In genomic region chr11:83191491-83191890, GRCh38 we compare ENCODE assay signal across 17 cellular contexts. TPM values are rescaled to one million over a fixed set of nuclear protein-coding genes. Genes with fewer than 3 reads are reported as not detected.
DNase-seq lines count a peak whose midpoint lies in the region; ATAC-seq, FAIRE-seq and TF ChIP-seq lines count a peak whose summit lies in the region.
"Had no signal": no experiment of that assay in that cellular context is flagged by ENCODE, and none has a peak within 500 bp of the region (broad histone marks: within the 10 kb centered on the region; RNA-seq: fewer than 3 reads in every experiment).

No MANE protein-coding gene starts in this region.

- no peak for TF ChIP-seq CTCF in neural progenitor cell (IDR thresholded peaks at IDR 0.05)

- peaks cover 23 to 57% (median 37%) of the 10 kb centered on the region in 4 donors for H3K4me1 Mint-ChIP-seq in CD4-positive, CD25-positive, alpha-beta regulatory T cell
- peaks cover 49 to 57% (median 49%) of the 10 kb centered on the region in 3 donors for H3K4me1 Mint-ChIP-seq in CD8-positive, alpha-beta memory T cell
- H3K4me1 Mint-ChIP-seq in activated naive CD8-positive, alpha-beta T cell (ENCODE audit: low read depth) = peaks cover 40% of the 10 kb centered on the region
- peaks cover 22% of the 10 kb centered on the region for H3K4me1 Mint-ChIP-seq in neural progenitor cell

- CTCF ChIA-PET in CD8-positive, alpha-beta memory T cell (lab: Charles Lee) = interaction anchor here (1.6 kb wide), 1 partner anchor 19 kb away, joined by 3 read pairs; no protein-coding TSS in a partner anchor

- H3K4me3 ChIP-seq in CD4-positive, CD25-positive, alpha-beta regulatory T cell (ENCODE audit: low read depth, low read length) = no peak overlapping the region
- H3K4me3 ChIP-seq in CD8-positive, alpha-beta memory T cell (ENCODE audit: low read length) = no peak overlapping the region
- H3K4me3 ChIP-seq in neural progenitor cell = no peak overlapping the region

- H3F3A ChIP-seq in neural progenitor cell (ENCODE audit: low read depth) = peaks cover 38% of the 10 kb centered on the region

- peak overlapping the region in 3 of 4 donors; percentile 5 to 99 (median 96) for H3K4me3 Mint-ChIP-seq in CD4-positive, CD25-positive, alpha-beta regulatory T cell
- peak overlapping the region; percentile 5 to 99 (median 33) for H3K4me3 Mint-ChIP-seq in CD8-positive, alpha-beta memory T cell
- peak overlapping the region; percentile 99 for H3K4me3 Mint-ChIP-seq in activated naive CD8-positive, alpha-beta T cell
- H3K4me3 Mint-ChIP-seq in neural progenitor cell = peak overlapping the region; percentile 63
- H3K4me3 Mint-ChIP-seq: memory B cell had no signal

- H2AFZ ChIP-seq in neural progenitor cell (replicated peaks) = no peak overlapping the region
- H2AFZ ChIP-seq: parathyroid adenoma had no signal

- H3K27me3 Mint-ChIP-seq in CD4-positive, CD25-positive, alpha-beta regulatory T cell = peaks cover 10% of the 10 kb centered on the region
- H3K27me3 Mint-ChIP-seq in CD8-positive, alpha-beta memory T cell = peaks cover 0 to 3% of the 10 kb centered on the region in 2 donors
- H3K27me3 Mint-ChIP-seq in activated naive CD8-positive, alpha-beta T cell = no peaks in the 10 kb centered on the region
- H3K27me3 Mint-ChIP-seq in neural progenitor cell (ENCODE audit: insufficient read depth, low read depth) = peaks cover 2% of the 10 kb centered on the region
- H3K27me3 Mint-ChIP-seq: memory B cell had no signal

- H4K20me1 ChIP-seq in neural progenitor cell (ENCODE audit: low read depth) = peaks cover 1% of the 10 kb centered on the region

- peaks cover 23% of the 10 kb centered on the region for H3K79me2 ChIP-seq in neural progenitor cell (ENCODE audit: low read depth)

- peaks cover 32% of the 10 kb centered on the region for H3K4me1 ChIP-seq in CD4-positive, CD25-positive, alpha-beta regulatory T cell (ENCODE audit: control insufficient read depth, insufficient read depth, low read length, poor library complexity, severe bottlenecking)
- peaks cover 31% of the 10 kb centered on the region for H3K4me1 ChIP-seq in CD8-positive, alpha-beta memory T cell (ENCODE audit: insufficient read depth, low read length)
- peaks cover 9% of the 10 kb centered on the region for H3K4me1 ChIP-seq in neural progenitor cell
- H3K4me1 ChIP-seq: parathyroid adenoma had no signal

- no peak overlapping the region for H3K9ac ChIP-seq in neural progenitor cell
- H3K9ac ChIP-seq: parathyroid adenoma had no signal

- peaks cover 0 to 2% (median 0%) of the 10 kb centered on the region in 7 donors for H3K9me3 Mint-ChIP-seq in CD4-positive, CD25-positive, alpha-beta regulatory T cell
- no peaks in the 10 kb centered on the region for H3K9me3 Mint-ChIP-seq in CD8-positive, alpha-beta memory T cell
- no peaks in the 10 kb centered on the region for H3K9me3 Mint-ChIP-seq in activated naive CD8-positive, alpha-beta T cell (ENCODE audit: low read depth)
- no peaks in the 10 kb centered on the region for H3K9me3 Mint-ChIP-seq in neural progenitor cell
- H3K9me3 Mint-ChIP-seq: memory B cell had no signal

- no peak overlapping the region for H3K4me2 ChIP-seq in neural progenitor cell

- POLR2A ChIA-PET in CD8-positive, alpha-beta memory T cell (lab: Charles Lee) = interaction anchor here (0.5 to 0.6 kb wide), 2 partner anchors 47 to 95 kb away, joined by 3 to 4 read pairs; no protein-coding TSS in a partner anchor

- H3K27ac ChIP-seq in CD4-positive, CD25-positive, alpha-beta regulatory T cell (ENCODE audit: insufficient read depth, low read length, poor library complexity, severe bottlenecking) = no peak overlapping the region
- H3K27ac ChIP-seq in CD8-positive, alpha-beta memory T cell (ENCODE audit: low read depth, low read length) = peak overlapping the region; percentile 45
- no peak overlapping the region for H3K27ac ChIP-seq in neural progenitor cell
- H3K27ac ChIP-seq: foreskin keratinocyte, parathyroid adenoma, VCaP had no signal

- ATAC-seq in CD4-positive, CD25-positive, alpha-beta regulatory T cell (ENCODE audit: low read depth in 2 of 2) = no peak
- no peak for ATAC-seq in GM18907 (IDR thresholded peaks at IDR 0.05; ENCODE audit: unreplicated experiment)
- ATAC-seq: foreskin keratinocyte, GM12878 had no signal

- no peak for DNase-seq in CD4-positive, CD25-positive, alpha-beta regulatory T cell
- no peak for DNase-seq in CD8-positive, alpha-beta memory T cell
- DNase-seq in neural progenitor cell (ENCODE audit: low spot score) (no peak), GM19239 (ENCODE audit: insufficient read length, low spot score) (no peak), EL (no peak)
- DNase-seq: activated gamma-delta T cell, foreskin keratinocyte, Karpas-422, NCI-H187, NCI-H510A treated with DMSO at 0.1 percent for 48 hours, tibial artery had no signal

- no peaks in the 10 kb centered on the region for H3K9me3 ChIP-seq in CD4-positive, CD25-positive, alpha-beta regulatory T cell (ENCODE audit: control insufficient read depth in 2 of 2, low read length in 2 of 2)
- H3K9me3 ChIP-seq in CD8-positive, alpha-beta memory T cell (ENCODE audit: low read length) = no peaks in the 10 kb centered on the region
- H3K9me3 ChIP-seq in neural progenitor cell (ENCODE audit: low read depth) = no peaks in the 10 kb centered on the region
- H3K9me3 ChIP-seq: tibial artery had no signal

- peaks cover 24% of the 10 kb centered on the region for H3K36me3 ChIP-seq in CD4-positive, CD25-positive, alpha-beta regulatory T cell (ENCODE audit: control insufficient read depth, insufficient read depth, low read length)
- peaks cover 5% of the 10 kb centered on the region for H3K36me3 ChIP-seq in CD8-positive, alpha-beta memory T cell (ENCODE audit: insufficient read depth, low read length)
- H3K36me3 ChIP-seq in neural progenitor cell = no peaks in the 10 kb centered on the region

- FAIRE-seq in GM19239 (lab: Jason Lieb, UNC) = no peak
- FAIRE-seq: GM12878 had no signal

- no peaks in the 10 kb centered on the region for H3K27me3 ChIP-seq in CD4-positive, CD25-positive, alpha-beta regulatory T cell (ENCODE audit: control insufficient read depth, insufficient read depth, low read length)
- H3K27me3 ChIP-seq in CD8-positive, alpha-beta memory T cell (ENCODE audit: insufficient read depth, low read length, poor library complexity, severe bottlenecking) = no peaks in the 10 kb centered on the region
- peaks cover 15% of the 10 kb centered on the region for H3K27me3 ChIP-seq in neural progenitor cell
- H3K27me3 ChIP-seq: foreskin keratinocyte, tibial artery had no signal

- peak overlapping the region in 1 of 3 donors; percentile 63 for H3K27ac Mint-ChIP-seq in CD4-positive, CD25-positive, alpha-beta regulatory T cell
- H3K27ac Mint-ChIP-seq in CD8-positive, alpha-beta memory T cell = peak overlapping the region in 7 of 8 donors; percentile 14 to 100 (median 72)
- H3K27ac Mint-ChIP-seq in activated naive CD8-positive, alpha-beta T cell = peak overlapping the region; percentile 78
- H3K27ac Mint-ChIP-seq in neural progenitor cell = no peak overlapping the region

- peaks cover 22% of the 10 kb centered on the region for H3K36me3 Mint-ChIP-seq in CD4-positive, CD25-positive, alpha-beta regulatory T cell
- peaks cover 0 to 62% (median 15%) of the 10 kb centered on the region in 3 donors for H3K36me3 Mint-ChIP-seq in CD8-positive, alpha-beta memory T cell
- H3K36me3 Mint-ChIP-seq in activated naive CD8-positive, alpha-beta T cell = peaks cover 15% of the 10 kb centered on the region
- H3K36me3 Mint-ChIP-seq in neural progenitor cell = peaks cover 20% of the 10 kb centered on the region

RNA-seq across cellular contexts. Expression of gene ANKRD42, which starts 2.0 kb away (rescaled TPM):
- total RNA-seq in CD4-positive, CD25-positive, alpha-beta regulatory T cell = 4.1 TPM
- polyA plus RNA-seq in CD4-positive, CD25-positive, alpha-beta regulatory T cell = 1 to 10 TPM; 1.3 to 4.2 (median 2.8) TPM
- 10 to 100 TPM in 1 of 2 experiments, 1 to 10 TPM in 1; 9.7 to 10.3 TPM for total RNA-seq in CD8-positive, alpha-beta memory T cell
- polyA plus RNA-seq in CD8-positive, alpha-beta memory T cell = 6.0 TPM
- total RNA-seq in neural progenitor cell (ENCODE audit: low replicate concordance) = 3.3 and 4.4 TPM in 2 replicates

RNA-seq across cellular contexts. Expression of gene PCF11, which starts 34.6 kb away (rescaled TPM):
- total RNA-seq in CD4-positive, CD25-positive, alpha-beta regulatory T cell = 161 TPM
- 10 to 100 TPM; 19.2 to 33.3 (median 26.2) TPM for polyA plus RNA-seq in CD4-positive, CD25-positive, alpha-beta regulatory T cell
- total RNA-seq in CD8-positive, alpha-beta memory T cell = 10 to 100 TPM; 58.8 to 63.7 TPM
- 34.2 TPM for polyA plus RNA-seq in CD8-positive, alpha-beta memory T cell
- total RNA-seq in neural progenitor cell (ENCODE audit: low replicate concordance) = 64.2 and 72.7 TPM in 2 replicates

Comparison
In these comparisons a context has a peak if more than half of its experiments do, and no peak if none do; other contexts are left out.
1. H3K4me3 Mint-ChIP-seq: peak in every context shown above with its lines; median percentile 99 in activated naive CD8-positive, alpha-beta T cell; 96 in CD4-positive, CD25-positive, alpha-beta regulatory T cell; 63 in neural progenitor cell; 33 in CD8-positive, alpha-beta memory T cell.